Comparison of ENCODE assay signal across 8 cellular contexts in genomic region chr11:72724851-72725730, GRCh38. TPM values are rescaled to one million over a fixed set of nuclear protein-coding genes. Genes with fewer than 3 reads are reported as not detected.
DNase-seq lines count a peak whose midpoint lies in the region; ATAC-seq and TF ChIP-seq lines count a peak whose summit lies in the region.

No MANE protein-coding gene starts in this region.

- TF ChIP-seq CTCF in heart left ventricle (IDR thresholded peaks at IDR 0.05), result peak; percentile 83 to 91 (median 88)

- H3K4me3 ChIP-seq in heart left ventricle, result no peak overlapping the region
- no peak overlapping the region for H3K4me3 ChIP-seq in aorta (ENCODE audit: low read length in 2 of 2)

- H3K27me3 Mint-ChIP-seq in activated naive CD8-positive, alpha-beta T cell treated with anti-CD3 and anti-CD28 coated beads, Interleukin-2, amount 10 ng/mL, durations not matched to agents 7 days and 5 days, result no peaks in the 10 kb centered on the region

- H3K9me3 ChIP-seq in heart left ventricle (no peaks in the 10 kb centered on the region), aorta (ENCODE audit: control insufficient read depth, low read length) (no peaks in the 10 kb centered on the region)

- peaks cover 21% of the 10 kb centered on the region for H3K4me1 Mint-ChIP-seq in activated naive CD8-positive, alpha-beta T cell treated with anti-CD3 and anti-CD28 coated beads, Interleukin-2, amount 10 ng/mL, durations not matched to agents 7 days and 5 days

- H3K4me1 ChIP-seq in heart left ventricle, result peaks cover 3 to 66% (median 25%) of the 10 kb centered on the region in 12 donors
- no peaks in the 10 kb centered on the region for H3K4me1 ChIP-seq in aorta (ENCODE audit: control insufficient read depth in 1 of 2, insufficient read depth in 2 of 2, low read length in 2 of 2)

- no peaks in the 10 kb centered on the region for H3K9me3 Mint-ChIP-seq in activated naive CD8-positive, alpha-beta T cell treated with anti-CD3 and anti-CD28 coated beads, Interleukin-2, amount 10 ng/mL, durations not matched to agents 7 days and 5 days

- no peak overlapping the region for H3K27ac ChIP-seq in heart left ventricle
- no peak overlapping the region for H3K27ac ChIP-seq in aorta (ENCODE audit: low read depth in 1 of 2, low read length in 2 of 2)

- peak; percentile 32 for DNase-seq in GM04503 (ENCODE audit: low read depth)
- peak; percentile 80 to 94 (median 82) for DNase-seq in NCI-H1417 (lab: John Stamatoyannopoulos, UW)
- peak; percentile 79 for DNase-seq in SW480 (ENCODE audit: low spot score)
- peak; percentile 65 for DNase-seq in activated naive CD8-positive, alpha-beta T cell treated with anti-CD3 and anti-CD28 coated beads, Interleukin-2, amount 10 ng/mL, durations not matched to agents 7 days and 5 days
- peak; percentile 62 to 74 (median 68) for DNase-seq in heart left ventricle
- DNase-seq in renal cortical epithelial cell (ENCODE audit: low read depth), result peak; percentile 72
- DNase-seq in aorta, result peak; percentile 70 to 86

- H3K27me3 ChIP-seq in heart left ventricle (no peaks in the 10 kb centered on the region), aorta (ENCODE audit: control insufficient read depth in 1 of 2, insufficient read depth in 2 of 2, low read length in 1 of 2) (no peaks in the 10 kb centered on the region)

- POLR2A ChIA-PET in activated naive CD8-positive, alpha-beta T cell treated with anti-CD3 and anti-CD28 coated beads, Interleukin-2, amount 10 ng/mL, durations not matched to agents 7 days and 5 days (lab: Charles Lee), result interaction anchor here (0.5 to 1.6 kb wide), 16 partner anchors 9 to 453 kb away, joined by 3 to 13 read pairs (median 4); partner anchors contain the start of genes ATG16L2 and STARD10

- TF ChIP-seq POLR2A in heart left ventricle (IDR thresholded peaks at IDR 0.05), result no peak

- WGBS in heart left ventricle, 4 donors, result 48 to 53% (median 49%) methylated on average over 9 of the region's 9 CpGs
- WGBS in aorta, 2 donors, result 41 to 49% methylated on average over 9 of the region's 9 CpGs

- peak; percentile 19 for ATAC-seq in activated naive CD8-positive, alpha-beta T cell treated with anti-CD3 and anti-CD28 coated beads, Interleukin-2, amount 10 ng/mL, durations not matched to agents 7 days and 5 days (ENCODE audit: low read depth)
- ATAC-seq in heart left ventricle (no peak), aorta (ENCODE audit: low FRiP score) (no peak), HG03521 (IDR thresholded peaks at IDR 0.05; ENCODE audit: unreplicated experiment) (no peak)

- intact Hi-C loops in heart left ventricle (cut with DNase I) (loop anchor here (1.0 to 10.0 kb wide), 15 partner anchors 66 to 560 kb away; partner anchors contain the start of genes ATG16L2 (in 2 of the 10), STARD10 (in 2 of the 10), FCHSD2 (in 1 of the 10) and P2RY6 (in 1 of the 10)), aorta (cut with DNase I) (loop anchor here (2.0 to 5.0 kb wide), 5 partner anchors 57 to 452 kb away; partner anchors contain the start of genes STARD10 (in 2 of the 2) and ATG16L2 (in 1 of the 2))

- peak overlapping the region; percentile 5 for H3K4me3 Mint-ChIP-seq in activated naive CD8-positive, alpha-beta T cell treated with anti-CD3 and anti-CD28 coated beads, Interleukin-2, amount 10 ng/mL, durations not matched to agents 7 days and 5 days

- H3K36me3 ChIP-seq in heart left ventricle, result peaks cover 0 to 27% (median 0%) of the 10 kb centered on the region in 9 donors
- no peaks in the 10 kb centered on the region for H3K36me3 ChIP-seq in aorta (ENCODE audit: control insufficient read depth in 1 of 2, insufficient read depth in 2 of 2, low read length in 1 of 2)

- H3K36me3 Mint-ChIP-seq in activated naive CD8-positive, alpha-beta T cell treated with anti-CD3 and anti-CD28 coated beads, Interleukin-2, amount 10 ng/mL, durations not matched to agents 7 days and 5 days, result no peaks in the 10 kb centered on the region

- peak overlapping the region; percentile 85 for H3K27ac Mint-ChIP-seq in activated naive CD8-positive, alpha-beta T cell treated with anti-CD3 and anti-CD28 coated beads, Interleukin-2, amount 10 ng/mL, durations not matched to agents 7 days and 5 days

RNA-seq across cellular contexts. Expression of gene ARAP1, which starts 27.1 kb away (rescaled TPM):
- 100 to 1,000 TPM; 129 to 134 TPM for total RNA-seq in activated naive CD8-positive, alpha-beta T cell treated with anti-CD3 and anti-CD28 coated beads, Interleukin-2, amount 10 ng/mL, durations not matched to agents 7 days and 5 days
- total RNA-seq in heart left ventricle (100 to 1,000 TPM in 2 of 9 donors, 10 to 100 TPM in 7; 35.4 to 116 (median 44.0) TPM), renal cortical epithelial cell (72.9 and 140 TPM in 2 replicates), aorta (100 to 1,000 TPM in 1 of 2 donors, 10 to 100 TPM in 1; 61.9 to 166 TPM)
- polyA plus RNA-seq in heart left ventricle (10 to 100 TPM; 37.7 to 42.0 TPM), aorta (10 to 100 TPM; 30.8 to 70.9 TPM)

RNA-seq across cellular contexts. Expression of gene PDE2A, which starts 50.9 kb away (rescaled TPM):
- under 1 TPM in 1 of 2 experiments, not detected in 1; 0.83 TPM for total RNA-seq in activated naive CD8-positive, alpha-beta T cell treated with anti-CD3 and anti-CD28 coated beads, Interleukin-2, amount 10 ng/mL, durations not matched to agents 7 days and 5 days
- total RNA-seq in heart left ventricle, result 10 to 100 TPM; 16.8 to 53.7 (median 23.7) TPM
- polyA plus RNA-seq in heart left ventricle, result 10 to 100 TPM; 23.2 to 24.1 TPM
- total RNA-seq in renal cortical epithelial cell, result 0.50 and 1.9 TPM in 2 replicates
- 10 to 100 TPM; 53.7 to 80.8 TPM for total RNA-seq in aorta
- under 1 TPM; 0.38 to 0.64 TPM for polyA plus RNA-seq in aorta

Comparison
In these comparisons a context has a peak if more than half of its experiments do, and no peak if none do; other contexts are left out.
1. DNase-seq: peak in every context shown above with its lines; median percentile 82 in NCI-H1417; 79 in SW480; 78 in aorta; 72 in renal cortical epithelial cell; 68 in heart left ventricle; 65 in activated naive CD8-positive, alpha-beta T cell treated with anti-CD3 and anti-CD28 coated beads, Interleukin-2, amount 10 ng/mL, durations not matched to agents 7 days and 5 days; 32 in GM04503.